In genomic region chr10:125076121-125076825, GRCh38 we compare ENCODE assay signal across 21 cellular contexts.
DNase-seq lines count a peak whose midpoint lies in the region; ATAC-seq, FAIRE-seq and TF ChIP-seq lines count a peak whose summit lies in the region.
"Had no signal": no experiment of that assay in that cellular context is flagged by ENCODE, and none has a peak within 500 bp of the region (broad histone marks: within the 10 kb centered on the region; RNA-seq: fewer than 3 reads in every experiment).

No MANE protein-coding gene starts in this region.

- H3K79me2 ChIP-seq in endothelial cell of umbilical vein (ENCODE audit: control insufficient read depth, insufficient read depth, low read length): peaks cover 83% of the 10 kb centered on the region

- no peak for FAIRE-seq in endothelial cell of umbilical vein (lab: Jason Lieb, UNC)
- FAIRE-seq: GM12891, TTC549 had no signal

- H4K20me1 ChIP-seq in endothelial cell of umbilical vein (replicated peaks; ENCODE audit: control insufficient read depth, extremely low read depth, insufficient read depth, low read length): no peaks in the 10 kb centered on the region

- DNase-seq in endothelial cell of umbilical vein (ENCODE audit: low read depth, low spot score) (no peak), mesenchymal stem cell (no peak), NCI-H2171 (lab: John Stamatoyannopoulos, UW) (no peak), NCI-H1930 (lab: John Stamatoyannopoulos, UW) (no peak), H7 (no peak)
- DNase-seq: activated CD4-positive, alpha-beta T cell treated with anti-CD3 and anti-CD28 coated beads for 48 hours; activated CD8-positive, alpha-beta memory T cell treated with anti-CD3 and anti-CD28 coated beads, Interleukin-2, amount 50 U/mL, for 48 hours; activated gamma-delta T cell treated with Interleukin-2 at 50 U/mL for 16 hours; amniotic stem cell; effector CD8-positive, alpha-beta T cell; NCI-H2029 treated with DMSO at 0.1 percent for 48 hours; NCI-H510A treated with DMSO at 0.1 percent for 48 hours; stimulated activated naive B cell treated with anti-CD40 and anti-IgM and Interleukin-4, amounts not matched to agents 10 μg/mL and 1 μg/mL and 100 μg/mL, for 72 hours; tibial artery had no signal

- H2BK12ac ChIP-seq in mesenchymal stem cell (ENCODE audit: low read length in 2 of 2): peak overlapping the region in 1 of 2 experiments; percentile 92

- peak overlapping the region; percentile 85 to 89 for H3K4ac ChIP-seq in mesenchymal stem cell (ENCODE audit: low read depth in 1 of 2, low read length in 2 of 2)

- H3K4me2 ChIP-seq in endothelial cell of umbilical vein (ENCODE audit: insufficient read depth, low read length) (peak overlapping the region; percentile 9), mesenchymal stem cell (ENCODE audit: low read length, poor library complexity, severe bottlenecking) (no peak overlapping the region)
- H3K4me2 ChIP-seq: KMS-11 had no signal

- no peaks in the 10 kb centered on the region for H3K36me3 Mint-ChIP-seq in IgD-negative memory B cell
- H3K36me3 Mint-ChIP-seq: stimulated activated naive B cell treated with anti-CD40 and anti-IgM and Interleukin-4, amounts not matched to agents 10 μg/mL and 1 μg/mL and 100 μg/mL, for 72 hours had no signal

- no peak for TF ChIP-seq CTCF in endothelial cell of umbilical vein (IDR thresholded peaks at IDR 0.05; ENCODE audit: extremely low read depth in 1 of 2, insufficient read depth in 1 of 2, low read depth in 1 of 2, low read length in 2 of 2)

- POLR2A ChIA-PET in endothelial cell of umbilical vein (lab: Charles Lee): interaction anchor here (0.6 to 1.0 kb wide), 2 partner anchors 14 to 19 kb away, joined by 3 read pairs; no protein-coding TSS in a partner anchor

- peak overlapping the region; percentile 68 to 85 for H3K18ac ChIP-seq in mesenchymal stem cell (ENCODE audit: low read depth in 1 of 2, low read length in 2 of 2)

- peak overlapping the region in 2 of 3 donors; percentile 11 to 80 for H3K27ac Mint-ChIP-seq in IgD-negative memory B cell
- H3K27ac Mint-ChIP-seq: stimulated activated naive B cell treated with anti-CD40 and anti-IgM and Interleukin-4, amounts not matched to agents 10 μg/mL and 1 μg/mL and 100 μg/mL, for 72 hours had no signal

- 81% methylated on average over 14 of the region's 15 CpGs for WGBS in mesenchymal stem cell

- BruUV-seq in endothelial cell of umbilical vein (replicated peaks; lab: Mats Ljungman, UMichigan): TSS peak; percentile 51

- peak overlapping the region in 1 of 2 experiments; percentile 95 for H3K23ac ChIP-seq in mesenchymal stem cell (ENCODE audit: low read length in 2 of 2)

- no peak overlapping the region for H2BK5ac ChIP-seq in mesenchymal stem cell (ENCODE audit: low read depth, low read length, poor library complexity, severe bottlenecking)

- dilution Hi-C loops in endothelial cell of umbilical vein (cut with MboI; ENCODE audit: extremely low pct_ligation_motif_present, low sequenced_read_pairs): no loop called here

- H3K27me3 ChIP-seq in endothelial cell of umbilical vein (ENCODE audit: control insufficient read depth in 2 of 2, insufficient read depth in 2 of 2, low read length in 2 of 2): no peaks in the 10 kb centered on the region
- no peaks in the 10 kb centered on the region for H3K27me3 ChIP-seq in mesenchymal stem cell (ENCODE audit: control insufficient read depth in 1 of 2, insufficient read depth in 1 of 2, low read length in 2 of 2)
- no peaks in the 10 kb centered on the region for H3K27me3 ChIP-seq in skeletal muscle tissue (ENCODE audit: control insufficient read depth in 3 of 3, insufficient read depth in 3 of 3, low read length in 3 of 3)
- no peaks in the 10 kb centered on the region for H3K27me3 ChIP-seq in H7 (ENCODE audit: control insufficient read depth, insufficient read depth, low read length)
- H3K27me3 ChIP-seq: tibial artery had no signal

- no peak overlapping the region for H2AK5ac ChIP-seq in mesenchymal stem cell (ENCODE audit: low read length, severe bottlenecking)

- peak overlapping the region in 1 of 2 experiments; percentile 88 for H3K14ac ChIP-seq in mesenchymal stem cell (ENCODE audit: low read length in 2 of 2)

- H3K79me1 ChIP-seq in mesenchymal stem cell (replicated peaks; ENCODE audit: low read length, poor library complexity, severe bottlenecking): peaks cover 66% of the 10 kb centered on the region

- H3K4me3 ChIP-seq in endothelial cell of umbilical vein (replicated peaks in 1 of 3; ENCODE audit: insufficient read depth in 1 of 3, low read depth in 1 of 3, low read length in 3 of 3) (no peak overlapping the region), mesenchymal stem cell (ENCODE audit: insufficient read depth in 1 of 2, low read depth in 1 of 2, low read length in 2 of 2) (no peak overlapping the region), skeletal muscle tissue (ENCODE audit: low read length in 3 of 3) (no peak overlapping the region), H7 (ENCODE audit: insufficient read depth, low read depth, low read length) (no peak overlapping the region)
- H3K4me3 ChIP-seq: tibial artery had no signal

- peaks cover 5 to 7% (median 7%) of the 10 kb centered on the region in 3 donors for H3K9me3 Mint-ChIP-seq in IgD-negative memory B cell
- H3K9me3 Mint-ChIP-seq: central memory CD8-positive, alpha-beta T cell; stimulated activated naive B cell treated with anti-CD40 and anti-IgM and Interleukin-4, amounts not matched to agents 10 μg/mL and 1 μg/mL and 100 μg/mL, for 72 hours had no signal

- no peak overlapping the region for H3K4me3 Mint-ChIP-seq in IgD-negative memory B cell
- H3K4me3 Mint-ChIP-seq: central memory CD8-positive, alpha-beta T cell; stimulated activated naive B cell treated with anti-CD40 and anti-IgM and Interleukin-4, amounts not matched to agents 10 μg/mL and 1 μg/mL and 100 μg/mL, for 72 hours had no signal

- peak overlapping the region; percentile 65 for H4K91ac ChIP-seq in mesenchymal stem cell (ENCODE audit: low read length)

- no peaks in the 10 kb centered on the region for H3K9me1 ChIP-seq in endothelial cell of umbilical vein (replicated peaks; ENCODE audit: control insufficient read depth, extremely low read depth, insufficient read depth, low read length)

- H3K4me1 ChIP-seq in endothelial cell of umbilical vein (ENCODE audit: control insufficient read depth, extremely low read depth, insufficient read depth, low read length) (peaks cover 31% of the 10 kb centered on the region), mesenchymal stem cell (ENCODE audit: control insufficient read depth, insufficient read depth, low read depth, low read length) (peaks cover 10% of the 10 kb centered on the region), skeletal muscle tissue (ENCODE audit: control insufficient read depth in 3 of 3, insufficient read depth in 3 of 3, low read length in 3 of 3) (peaks cover 21 to 60% (median 51%) of the 10 kb centered on the region in 3 donors)

- peak overlapping the region; percentile 92 for H3K27ac ChIP-seq in endothelial cell of umbilical vein (ENCODE audit: insufficient read depth, low read depth, low read length)
- H3K27ac ChIP-seq in mesenchymal stem cell (ENCODE audit: low read length, poor library complexity, severe bottlenecking): no peak overlapping the region
- peak overlapping the region; percentile 33 for H3K27ac ChIP-seq in skeletal muscle tissue (ENCODE audit: low read depth, low read length)
- H3K27ac ChIP-seq: KMS-11, tibial artery had no signal

- H2BK15ac ChIP-seq in mesenchymal stem cell (ENCODE audit: low read depth, poor library complexity, severe bottlenecking): no peak overlapping the region

- H3K36me3 ChIP-seq in endothelial cell of umbilical vein (ENCODE audit: control insufficient read depth in 2 of 2, extremely low read depth in 1 of 2, insufficient read depth in 2 of 2, low read length in 2 of 2) (peaks cover 4 to 10% of the 10 kb centered on the region in 2 experiments), mesenchymal stem cell (ENCODE audit: control insufficient read depth in 1 of 2, insufficient read depth in 2 of 2, low read depth in 1 of 2, low read length in 2 of 2) (peaks cover 29 to 42% of the 10 kb centered on the region in 2 experiments), skeletal muscle tissue (ENCODE audit: control insufficient read depth in 3 of 3, insufficient read depth in 3 of 3, low read length in 3 of 3) (peaks cover 2 to 4% (median 3%) of the 10 kb centered on the region in 3 donors), H7 (replicated peaks; ENCODE audit: control insufficient read depth, insufficient read depth, low read length) (peaks cover 16% of the 10 kb centered on the region)

- no peak for ATAC-seq in HG02642 (IDR thresholded peaks at IDR 0.05; ENCODE audit: poor library complexity, unreplicated experiment)
- ATAC-seq: stimulated activated naive B cell treated with anti-CD40 and anti-IgM and Interleukin-4, amounts not matched to agents 10 μg/mL and 1 μg/mL and 100 μg/mL, for 72 hours had no signal

- peak overlapping the region; percentile 86 for H4K8ac ChIP-seq in mesenchymal stem cell (ENCODE audit: low read length)

- peaks cover 34% of the 10 kb centered on the region for H3K27me3 Mint-ChIP-seq in IgD-negative memory B cell

- H3K9ac ChIP-seq in endothelial cell of umbilical vein (replicated peaks; ENCODE audit: extremely low read depth, insufficient read depth, low read length): peak overlapping the region; percentile 44
- H3K9ac ChIP-seq in mesenchymal stem cell (ENCODE audit: low read length): no peak overlapping the region
- peak overlapping the region in 1 of 3 donors; percentile 64 for H3K9ac ChIP-seq in skeletal muscle tissue (ENCODE audit: low read depth in 1 of 3, low read length in 3 of 3)
- H3K9ac ChIP-seq: KMS-11 had no signal

- no peak overlapping the region for H2AFZ ChIP-seq in endothelial cell of umbilical vein (ENCODE audit: low read depth, low read length)
- H2AFZ ChIP-seq in mesenchymal stem cell (ENCODE audit: low read depth, low read length): no peak overlapping the region

- H3K4me1 Mint-ChIP-seq in IgD-negative memory B cell: no peaks in the 10 kb centered on the region
- H3K4me1 Mint-ChIP-seq: central memory CD8-positive, alpha-beta T cell; stimulated activated naive B cell treated with anti-CD40 and anti-IgM and Interleukin-4, amounts not matched to agents 10 μg/mL and 1 μg/mL and 100 μg/mL, for 72 hours had no signal

- intact Hi-C loops in endothelial cell of umbilical vein (cut with micrococcal nuclease): loop anchor here (1.0 kb wide), 2 partner anchors 8 to 19 kb away; no protein-coding TSS in a partner anchor

- no peaks in the 10 kb centered on the region for H3K9me3 ChIP-seq in endothelial cell of umbilical vein (replicated peaks; ENCODE audit: control insufficient read depth, insufficient read depth, low read length)
- H3K9me3 ChIP-seq in mesenchymal stem cell (ENCODE audit: control insufficient read depth, low read length): no peaks in the 10 kb centered on the region
- no peaks in the 10 kb centered on the region for H3K9me3 ChIP-seq in skeletal muscle tissue (ENCODE audit: control insufficient read depth in 3 of 3, low read length in 3 of 3)
- H3K9me3 ChIP-seq: tibial artery had no signal

- no peak for TF ChIP-seq POLR2A in endothelial cell of umbilical vein (IDR thresholded peaks at IDR 0.05; ENCODE audit: low read depth, low read length)

- CTCF ChIA-PET in endothelial cell of umbilical vein (lab: Charles Lee): interaction anchor here (0.9 to 3.1 kb wide), 3 partner anchors 9 to 28 kb away, joined by 3 to 15 read pairs (median 7); no protein-coding TSS in a partner anchor

- H2BK120ac ChIP-seq in mesenchymal stem cell (ENCODE audit: low read depth, low read length): no peak overlapping the region
